Comparison of ENCODE assay signal across 15 cellular contexts in the genomic region with DNA sequence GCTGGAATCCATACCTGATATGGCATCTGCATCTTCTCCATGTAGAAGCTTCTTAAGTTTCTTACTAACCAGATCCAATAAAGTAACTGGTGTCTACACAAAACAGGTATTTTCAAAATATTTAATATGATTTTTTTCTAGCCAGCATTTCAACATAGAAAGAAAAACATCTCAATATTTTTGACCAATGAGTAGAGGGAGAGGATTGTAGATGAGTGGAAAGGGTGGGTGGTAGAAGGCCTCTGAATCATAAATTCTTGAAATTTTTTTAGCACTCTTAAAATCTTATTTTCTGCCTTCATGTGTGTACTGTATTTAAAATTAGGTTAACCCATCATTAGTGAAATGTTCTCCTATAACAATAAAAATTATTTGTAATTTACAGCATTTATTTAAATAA. TPM values are rescaled to one million over a fixed set of nuclear protein-coding genes. Genes with fewer than 3 reads are reported as not detected.
A peak's percentile ranks its signal among the peaks of the same experiment; 100 is the strongest.
DNase-seq lines count a peak whose midpoint lies in the region; ATAC-seq and TF ChIP-seq lines count a peak whose summit lies in the region.
"Had no signal": no experiment of that assay in that cellular context is flagged by ENCODE, and none has a peak within 500 bp of the region (broad histone marks: within the 10 kb centered on the region; RNA-seq: fewer than 3 reads in every experiment).

No MANE protein-coding gene starts in this region.

- no peaks in the 10 kb centered on the region for H3K9me3 ChIP-seq in naive thymus-derived CD4-positive, alpha-beta T cell (ENCODE audit: control insufficient read depth in 2 of 3, low read length in 3 of 3)
- no peaks in the 10 kb centered on the region for H3K9me3 ChIP-seq in testis
- H3K9me3 ChIP-seq: BLaER1 had no signal

- no peaks in the 10 kb centered on the region for H3K27me3 ChIP-seq in naive thymus-derived CD4-positive, alpha-beta T cell (ENCODE audit: control insufficient read depth in 2 of 2, insufficient read depth in 2 of 2, low read length in 2 of 2)
- no peaks in the 10 kb centered on the region for H3K27me3 ChIP-seq in testis
- H3K27me3 ChIP-seq: BLaER1 had no signal

- no peaks in the 10 kb centered on the region for H3K27me3 Mint-ChIP-seq in naive thymus-derived CD4-positive, alpha-beta T cell

- ATAC-seq in naive thymus-derived CD4-positive, alpha-beta T cell, result no peak
- ATAC-seq: CD8-positive, alpha-beta T cell had no signal

- H3K27ac Mint-ChIP-seq in naive thymus-derived CD4-positive, alpha-beta T cell, result no peak overlapping the region
- H3K27ac Mint-ChIP-seq: CD8-positive, alpha-beta T cell had no signal

- H3K27ac ChIP-seq in naive thymus-derived CD4-positive, alpha-beta T cell (ENCODE audit: low read depth, low read length), result no peak overlapping the region
- H3K27ac ChIP-seq in testis, result no peak overlapping the region
- H3K27ac ChIP-seq: BLaER1 had no signal

- intact Hi-C loops in naive thymus-derived CD4-positive, alpha-beta T cell (cut with micrococcal nuclease), result no loop called here
- intact Hi-C loops in testis (cut with DNase I; ENCODE audit: low total_unique reads), result no loop called here

- DNase-seq in GM03348 (ENCODE audit: low spot score), result peak; percentile 72
- peak; percentile 5 for DNase-seq in amniotic epithelial cell (ENCODE audit: low read depth)
- peak; percentile 41 for DNase-seq in iris pigment epithelial cell (ENCODE audit: low read depth)
- no peak for DNase-seq in naive thymus-derived CD4-positive, alpha-beta T cell
- DNase-seq in GF-D8 (lab: John Stamatoyannopoulos, UW), result no peak
- no peak for DNase-seq in COLO668 (lab: John Stamatoyannopoulos, UW; ENCODE audit: unreplicated experiment)
- no peak for DNase-seq in testis
- DNase-seq: CD8-positive, alpha-beta T cell; Kasumi-1; NCI-H1105; NCI-H1694; NCI-H345; NCI-H526 treated with DMSO at 0.1 percent for 48 hours; SIG-M5 had no signal

- peaks cover 0 to 11% (median 0%) of the 10 kb centered on the region in 5 donors for H3K36me3 Mint-ChIP-seq in naive thymus-derived CD4-positive, alpha-beta T cell
- H3K36me3 Mint-ChIP-seq: CD8-positive, alpha-beta T cell had no signal

- no peak overlapping the region for H3K4me3 ChIP-seq in naive thymus-derived CD4-positive, alpha-beta T cell (ENCODE audit: low read length)
- no peak overlapping the region for H3K4me3 ChIP-seq in testis
- H3K4me3 ChIP-seq: BLaER1 had no signal

- H3K9me3 Mint-ChIP-seq in naive thymus-derived CD4-positive, alpha-beta T cell, result no peaks in the 10 kb centered on the region
- H3K9me3 Mint-ChIP-seq: CD8-positive, alpha-beta T cell had no signal

- TF ChIP-seq CTCF in testis (IDR thresholded peaks at IDR 0.05), result no peak

- no peaks in the 10 kb centered on the region for H3K4me1 ChIP-seq in naive thymus-derived CD4-positive, alpha-beta T cell (ENCODE audit: control insufficient read depth in 2 of 2, insufficient read depth in 2 of 2, low read length in 2 of 2)
- no peaks in the 10 kb centered on the region for H3K4me1 ChIP-seq in testis
- H3K4me1 ChIP-seq: BLaER1 had no signal

- no peak overlapping the region for H3K4me3 Mint-ChIP-seq in naive thymus-derived CD4-positive, alpha-beta T cell
- H3K4me3 Mint-ChIP-seq: CD8-positive, alpha-beta T cell had no signal

- POLR2A ChIA-PET in naive thymus-derived CD4-positive, alpha-beta T cell (lab: Charles Lee), result no interaction called here

- H3K4me1 Mint-ChIP-seq in naive thymus-derived CD4-positive, alpha-beta T cell, result no peaks in the 10 kb centered on the region

- no peaks in the 10 kb centered on the region for H3K36me3 ChIP-seq in naive thymus-derived CD4-positive, alpha-beta T cell (ENCODE audit: control insufficient read depth in 2 of 3, insufficient read depth in 3 of 3, low read length in 3 of 3)
- no peaks in the 10 kb centered on the region for H3K36me3 ChIP-seq in testis (ENCODE audit: low read depth, missing control alignments)
- H3K36me3 ChIP-seq: BLaER1 had no signal

- TF ChIP-seq POLR2A in testis (IDR thresholded peaks at IDR 0.05), result no peak

- CTCF ChIA-PET in naive thymus-derived CD4-positive, alpha-beta T cell (lab: Charles Lee), result interaction anchor here (0.6 kb wide), 1 partner anchor 292 kb away, joined by 4 read pairs; no protein-coding TSS in a partner anchor

RNA-seq across cellular contexts. Expression of a gene that starts 18.0 kb away (rescaled TPM):
- total RNA-seq in naive thymus-derived CD4-positive, alpha-beta T cell, result 1 to 10 TPM in 2 of 5 experiments, under 1 TPM in 3; 0.74 to 1.3 (median 0.92) TPM
- under 1 TPM; 0.64 to 0.87 TPM for polyA plus RNA-seq in naive thymus-derived CD4-positive, alpha-beta T cell
- total RNA-seq in testis, result 1 to 10 TPM; 5.0 to 8.0 TPM
- polyA plus RNA-seq in testis (ENCODE audit: insufficient read depth, low read depth, low replicate concordance), result 6.7 TPM

RNA-seq across cellular contexts. Expression of a gene that starts 18.1 kb away (rescaled TPM):
- total RNA-seq in naive thymus-derived CD4-positive, alpha-beta T cell, result 10 to 100 TPM; 32.6 to 49.4 (median 42.3) TPM
- 10 to 100 TPM; 18.9 to 25.2 TPM for polyA plus RNA-seq in naive thymus-derived CD4-positive, alpha-beta T cell
- 10 to 100 TPM; 49.0 to 75.4 TPM for total RNA-seq in testis
- 23.1 TPM for polyA plus RNA-seq in testis (ENCODE audit: insufficient read depth, low read depth, low replicate concordance)

RNA-seq across cellular contexts. Expression of a gene that starts 48.3 kb away (rescaled TPM):
- total RNA-seq in naive thymus-derived CD4-positive, alpha-beta T cell, result 10 to 100 TPM; 24.1 to 46.8 (median 34.6) TPM
- polyA plus RNA-seq in naive thymus-derived CD4-positive, alpha-beta T cell, result 10 to 100 TPM; 40.2 to 43.4 TPM
- total RNA-seq in testis, result 10 to 100 TPM; 11.4 to 17.6 TPM
- 38.1 TPM for polyA plus RNA-seq in testis (ENCODE audit: insufficient read depth, low read depth, low replicate concordance)

Comparison
In these comparisons a context has a peak if more than half of its experiments do, and no peak if none do; other contexts are left out.
1. DNase-seq: peak in GM03348 (single experiment), amniotic epithelial cell (single experiment) and iris pigment epithelial cell (single experiment); none in naive thymus-derived CD4-positive, alpha-beta T cell (0 of 9), GF-D8 (single experiment), COLO668 (single experiment) and testis (single experiment).